ENCODE assay signal across 9 cellular contexts in genomic region chr6:87012035-87012434, GRCh38.
"Had no signal": no experiment of that assay in that cellular context is flagged by ENCODE, and none has a peak within 500 bp of the region (broad histone marks: within the 10 kb centered on the region; RNA-seq: fewer than 3 reads in every experiment).

No MANE protein-coding gene starts in this region.

- ATAC-seq: GM23338, K562 had no signal

- FAIRE-seq: H1, H54, HTR-8/SVneo, K562 had no signal

- H3K4me2 ChIP-seq: GM23338 had no signal

- H3K4me3 ChIP-seq: GM23338, K562 had no signal

- DNase-seq: H9, HCEC 1CT, IMR-90, KG1 had no signal

- H2AFZ ChIP-seq: GM23338 had no signal
